In genomic region chr7:147775564-147775963, GRCh38 we compare ENCODE assay signal across 20 cellular contexts.
DNase-seq lines count a peak whose midpoint lies in the region; ATAC-seq and TF ChIP-seq lines count a peak whose summit lies in the region.
"Had no signal": no experiment of that assay in that cellular context is flagged by ENCODE, and none has a peak within 500 bp of the region (broad histone marks: within the 10 kb centered on the region; RNA-seq: fewer than 3 reads in every experiment).

No MANE protein-coding gene starts in this region.

- peak; percentile 10 for DNase-seq in AG10803 (ENCODE audit: low read depth)
- DNase-seq in NCI-H1436 treated with DMSO at 0.1 percent for 48 hours (lab: John Stamatoyannopoulos, UW), result peak; percentile 86
- DNase-seq in NCI-H748 treated with DMSO at 0.1 percent for 48 hours (lab: John Stamatoyannopoulos, UW), result peak; percentile 50
- no peak for DNase-seq in dorsolateral prefrontal cortex
- DNase-seq in KBM-7, result no peak
- DNase-seq in COLO829 (ENCODE audit: low spot score), result no peak
- no peak for DNase-seq in heart right ventricle
- DNase-seq: activated CD4-positive, alpha-beta T cell treated with anti-CD3 and anti-CD28 coated beads, Interleukin-2, amount 50 U/mL, for 48 hours; activated naive CD4-positive, alpha-beta T cell treated with anti-CD3 and anti-CD28 coated beads, Interleukin-2, amount 50 U/mL, for 16 hours; activated T-cell treated with anti-CD3 and anti-CD28 coated beads, Interleukin-2, amount 50 U/mL, for 1 hour; Caco-2; GF-D8; GOT3; left ventricle myocardium superior; NCI-H526; Peyer's patch; stimulated activated CD4-positive, alpha-beta T cell treated with anti-CD3 and anti-CD28 coated beads, Interleukin-1b, Interleukin-23, amount 100 ng/mL, for 48 hours had no signal

- H3K36me3 ChIP-seq in heart right ventricle, result no peaks in the 10 kb centered on the region
- H3K36me3 ChIP-seq: Peyer's patch had no signal

- no peaks in the 10 kb centered on the region for H3K4me1 ChIP-seq in heart right ventricle
- H3K4me1 ChIP-seq: Caco-2, Peyer's patch had no signal

- in situ Hi-C loops in KBM-7 (cut with MboI; ENCODE audit: low pct_unique_long_range_greater_than_20kb, low sequenced_read_pairs), result no loop called here

- H3K27ac ChIP-seq in dorsolateral prefrontal cortex, result peak overlapping the region in 57 of 59 donors; percentile 40 to 97 (median 78)
- no peak overlapping the region for H3K27ac ChIP-seq in heart right ventricle
- H3K27ac ChIP-seq: epithelial cell of prostate, Peyer's patch had no signal

- H3K9me3 ChIP-seq in heart right ventricle, result no peaks in the 10 kb centered on the region
- H3K9me3 ChIP-seq: Caco-2, Peyer's patch had no signal

- intact Hi-C loops in dorsolateral prefrontal cortex (cut with DNase I), result no loop called here
- intact Hi-C loops in heart right ventricle (cut with DNase I), result no loop called here

- H3K27me3 ChIP-seq in dorsolateral prefrontal cortex (no peaks in the 10 kb centered on the region), heart right ventricle (no peaks in the 10 kb centered on the region)
- H3K27me3 ChIP-seq: Peyer's patch had no signal

- ATAC-seq in heart right ventricle (no peak), GM18909 (IDR thresholded peaks at IDR 0.05; ENCODE audit: poor library complexity, unreplicated experiment) (no peak)
- ATAC-seq: left ventricle myocardium superior, sciatic nerve had no signal

- H3K4me3 ChIP-seq in AG10803 (ENCODE audit: low read length), result no peak overlapping the region
- H3K4me3 ChIP-seq in dorsolateral prefrontal cortex, result no peak overlapping the region
- H3K4me3 ChIP-seq in heart right ventricle, result no peak overlapping the region
- H3K4me3 ChIP-seq: Peyer's patch had no signal

- TF ChIP-seq CTCF in AG10803 (conservative IDR thresholded peaks at IDR 0.05; ENCODE audit: low read length) (no peak), dorsolateral prefrontal cortex (IDR thresholded peaks at IDR 0.05 in 54 of 56, conservative IDR thresholded peaks at IDR 0.05 in 2 of 56; ENCODE audit: low read depth in 1 of 56, partially characterized antibody in 56 of 56) (no peak), heart right ventricle (IDR thresholded peaks at IDR 0.05) (no peak)

Comparison
In these comparisons a context has a peak if more than half of its experiments do, and no peak if none do; other contexts are left out.
1. DNase-seq: peak in AG10803 (single experiment), NCI-H1436 treated with DMSO at 0.1 percent for 48 hours (single experiment) and NCI-H748 treated with DMSO at 0.1 percent for 48 hours (single experiment); none in dorsolateral prefrontal cortex (0 of 10), KBM-7 (single experiment), COLO829 (single experiment) and heart right ventricle (0 of 2).
2. H3K27ac ChIP-seq: peak in dorsolateral prefrontal cortex (57 of 59); none in heart right ventricle (0 of 10).